14 cellular contexts compared by ENCODE assay signal in genomic region chrX:139929876-139930275, GRCh38. TPM values are rescaled to one million over a fixed set of nuclear protein-coding genes. Genes with fewer than 3 reads are reported as not detected.
DNase-seq lines count a peak whose midpoint lies in the region; FAIRE-seq and TF ChIP-seq lines count a peak whose summit lies in the region.
"Had no signal": no experiment of that assay in that cellular context is flagged by ENCODE, and none has a peak within 500 bp of the region (broad histone marks: within the 10 kb centered on the region; RNA-seq: fewer than 3 reads in every experiment).

No MANE protein-coding gene starts in this region.

- H3K4me1 Mint-ChIP-seq in brain (peaks cover 49% of the 10 kb centered on the region), neural crest cell (peaks cover 24% of the 10 kb centered on the region)

- H3K4me3 Mint-ChIP-seq in brain: peak overlapping the region; percentile 76 to 87 (median 82)
- peak overlapping the region; percentile 87 for H3K4me3 Mint-ChIP-seq in neural crest cell

- H3K9me3 Mint-ChIP-seq in brain (peaks cover 0 to 3% (median 0%) of the 10 kb centered on the region in 5 experiments), neural crest cell (no peaks in the 10 kb centered on the region)

- FAIRE-seq in H54 (lab: Jason Lieb, UNC) (no peak), frontal cortex (lab: Jason Lieb, UNC) (no peak)

- no peak for TF ChIP-seq CTCF in brain (conservative IDR thresholded peaks at IDR 0.05)
- no peak for TF ChIP-seq CTCF in neural crest cell (conservative IDR thresholded peaks at IDR 0.05)

- no peaks in the 10 kb centered on the region for H3K36me3 Mint-ChIP-seq in brain
- no peaks in the 10 kb centered on the region for H3K36me3 Mint-ChIP-seq in neural crest cell (ENCODE audit: low read depth)

- no peak for TF ChIP-seq POLR2A in H54 (IDR thresholded peaks at IDR 0.05; ENCODE audit: low read depth, low read length)

- H3K27me3 Mint-ChIP-seq in brain: peaks cover 4% of the 10 kb centered on the region
- peaks cover 12% of the 10 kb centered on the region for H3K27me3 Mint-ChIP-seq in neural crest cell (ENCODE audit: low read depth)

- peak; percentile 44 for DNase-seq in LHCN-M2 (ENCODE audit: low read depth)
- DNase-seq in neural crest cell (ENCODE audit: low read depth, low spot score): no peak
- DNase-seq in H54 (ENCODE audit: insufficient read length, low spot score): no peak
- DNase-seq in frontal cortex (ENCODE audit: low spot score in 2 of 2): no peak
- DNase-seq in NOMO-1 treated with DMSO at 0.1 percent for 48 hours (lab: John Stamatoyannopoulos, UW; ENCODE audit: unreplicated experiment): no peak
- DNase-seq in HUDEP-2 (lab: John Stamatoyannopoulos, UW; ENCODE audit: unreplicated experiment in 76 of 76): no peak
- DNase-seq: activated CD8-positive, alpha-beta memory T cell treated with anti-CD3 and anti-CD28 coated beads for 24 hours; amniotic stem cell; DMS153; NCI-H1105 treated with DMSO at 0.1 percent for 48 hours had no signal

- H3K27ac Mint-ChIP-seq in brain (peak overlapping the region in 2 of 5 experiments; percentile 66 to 77), neural crest cell (ENCODE audit: unreplicated experiment) (no peak overlapping the region)

- H3K4me3 ChIP-seq in GM08714 (ENCODE audit: low read length): peak overlapping the region; percentile 24; the same call in 1 of the 2 replicates
- H3K4me3 ChIP-seq: suprapubic skin had no signal

RNA-seq across cellular contexts. Expression of gene ATP11C, which starts 3.0 kb away (rescaled TPM):
- total RNA-seq in LHCN-M2 (2014; rRNA removed): 32.4 and 44.3 TPM in 2 replicates
- polyA plus RNA-seq in LHCN-M2 (2012): 7.1 TPM
- 3.2 TPM for polyA plus RNA-seq in brain (ENCODE audit: insufficient read depth, low read depth, low replicate concordance)
- total RNA-seq in neural crest cell: 26.4 and 30.6 TPM in 2 replicates
- total RNA-seq in frontal cortex: 54.2 TPM

RNA-seq across cellular contexts. Expression of gene CXorf66, which starts 35.4 kb away (rescaled TPM):
- total RNA-seq in LHCN-M2 (2014; rRNA removed) (not detected in 2 replicates), neural crest cell (not detected in 2 replicates), frontal cortex (not detected)
- not detected for polyA plus RNA-seq in LHCN-M2 (2012)
- polyA plus RNA-seq in brain (ENCODE audit: insufficient read depth, low read depth, low replicate concordance): not detected
- total RNA-seq: lung microvascular endothelial cell, suprapubic skin had no signal
